In genomic region chr1:74686941-74687340, GRCh38 we compare ENCODE assay signal across 24 cellular contexts. TPM values are rescaled to one million over a fixed set of nuclear protein-coding genes. Genes with fewer than 3 reads are reported as not detected.
"Had no signal": no experiment of that assay in that cellular context is flagged by ENCODE, and none has a peak within 500 bp of the region (broad histone marks: within the 10 kb centered on the region; RNA-seq: fewer than 3 reads in every experiment).

No MANE protein-coding gene starts in this region.

- H3K36me3 Mint-ChIP-seq: activated naive CD4-positive, alpha-beta T cell treated with anti-CD3 and anti-CD28 coated beads, Interleukin-2, amount 10 ng/mL, durations not matched to agents 7 days and 5 days; naive thymus-derived CD4-positive, alpha-beta T cell; stimulated activated naive B cell treated with anti-CD40 and anti-IgM and Interleukin-4, amounts not matched to agents 10 μg/mL and 1 μg/mL and 100 μg/mL, for 72 hours had no signal

- H3K4me1 Mint-ChIP-seq: activated naive CD4-positive, alpha-beta T cell treated with anti-CD3 and anti-CD28 coated beads, Interleukin-2, amount 10 ng/mL, durations not matched to agents 7 days and 5 days; stimulated activated naive B cell treated with anti-CD40 and anti-IgM and Interleukin-4, amounts not matched to agents 10 μg/mL and 1 μg/mL and 100 μg/mL, for 72 hours had no signal

- H3K4me1 ChIP-seq: left lung, sigmoid colon, uterus had no signal

- H3K4me3 Mint-ChIP-seq: activated CD4-positive, alpha-beta memory T cell treated with anti-CD3 and anti-CD28 coated beads, Interleukin-2, amount 10 ng/mL, durations not matched to agents 7 days and 5 days; activated naive CD4-positive, alpha-beta T cell treated with anti-CD3 and anti-CD28 coated beads, Interleukin-2, amount 10 ng/mL, durations not matched to agents 7 days and 5 days; activated T-cell treated with anti-CD3 and anti-CD28 coated beads, Interleukin-2, amount 50 U/mL, for 72 hours; effector memory CD8-positive, alpha-beta T cell; naive thymus-derived CD4-positive, alpha-beta T cell; stimulated activated naive B cell treated with anti-CD40 and anti-IgM and Interleukin-4, amounts not matched to agents 10 μg/mL and 1 μg/mL and 100 μg/mL, for 72 hours had no signal

- H3K9me3 Mint-ChIP-seq: activated CD4-positive, alpha-beta memory T cell treated with anti-CD3 and anti-CD28 coated beads, Interleukin-2, amount 10 ng/mL, durations not matched to agents 7 days and 5 days; activated naive CD4-positive, alpha-beta T cell treated with anti-CD3 and anti-CD28 coated beads, Interleukin-2, amount 10 ng/mL, durations not matched to agents 7 days and 5 days; activated T-cell treated with anti-CD3 and anti-CD28 coated beads, Interleukin-2, amount 50 U/mL, for 72 hours; effector memory CD8-positive, alpha-beta T cell; naive thymus-derived CD4-positive, alpha-beta T cell; stimulated activated naive B cell treated with anti-CD40 and anti-IgM and Interleukin-4, amounts not matched to agents 10 μg/mL and 1 μg/mL and 100 μg/mL, for 72 hours had no signal

- H3K27ac ChIP-seq: esophagus muscularis mucosa, left lung, sigmoid colon, transverse colon, uterus had no signal

- H3K27me3 ChIP-seq: esophagus muscularis mucosa, left lung, sigmoid colon, transverse colon, uterus had no signal

- H3K36me3 ChIP-seq: esophagus muscularis mucosa, left lung, sigmoid colon, transverse colon, uterus had no signal

- H3K4me3 ChIP-seq: esophagus muscularis mucosa, left lung, lung, sigmoid colon, smooth muscle cell, transverse colon, uterus had no signal

- DNase-seq: activated CD4-positive, alpha-beta memory T cell treated with anti-CD3 and anti-CD28 coated beads, Interleukin-2, amount 10 ng/mL, durations not matched to agents 7 days and 5 days; activated CD4-positive, alpha-beta T cell treated with anti-CD3 and anti-CD28 coated beads for 48 hours; activated CD4-positive, CD25-positive, alpha-beta regulatory T cell; activated effector memory CD4-positive, alpha-beta T cell treated with Interleukin-2 at 50 U/mL for 16 hours; activated naive CD4-positive, alpha-beta T cell treated with anti-CD3 and anti-CD28 coated beads, Interleukin-2, amount 10 ng/mL, durations not matched to agents 7 days and 5 days; activated T-cell treated with anti-CD3 and anti-CD28 coated beads, Interleukin-2, amount 50 U/mL, for 72 hours; amygdala; caudate nucleus; dermis blood vessel endothelial cell; effector memory CD8-positive, alpha-beta T cell; hippocampal formation; kidney glomerular epithelial cell; left lung; naive thymus-derived CD4-positive, alpha-beta T cell; sigmoid colon; stimulated activated CD4-positive, alpha-beta T cell treated with anti-CD3 and anti-CD28 coated beads, Interleukin-15, amount 100 ng/mL, for 24 hours; stimulated activated CD8-positive, alpha-beta memory T cell treated with anti-CD3 and anti-CD28 coated beads, Interleukin-4, amount 100 ng/mL, for 48 hours; stimulated activated naive B cell treated with anti-CD40 and anti-IgM and Interleukin-4, amounts not matched to agents 10 μg/mL and 1 μg/mL and 100 μg/mL, for 72 hours; transverse colon; uterus had no signal

- H3K4me2 ChIP-seq: smooth muscle cell had no signal

- H3K27me3 Mint-ChIP-seq: stimulated activated naive B cell treated with anti-CD40 and anti-IgM and Interleukin-4, amounts not matched to agents 10 μg/mL and 1 μg/mL and 100 μg/mL, for 72 hours had no signal

- ATAC-seq: activated T-cell treated with anti-CD3 and anti-CD28 coated beads, Interleukin-2, amount 50 U/mL, for 72 hours; effector memory CD8-positive, alpha-beta T cell; left lung; naive thymus-derived CD4-positive, alpha-beta T cell; stimulated activated naive B cell treated with anti-CD40 and anti-IgM and Interleukin-4, amounts not matched to agents 10 μg/mL and 1 μg/mL and 100 μg/mL, for 72 hours had no signal

- H3K27ac Mint-ChIP-seq: activated CD4-positive, alpha-beta memory T cell treated with anti-CD3 and anti-CD28 coated beads, Interleukin-2, amount 10 ng/mL, durations not matched to agents 7 days and 5 days; activated naive CD4-positive, alpha-beta T cell treated with anti-CD3 and anti-CD28 coated beads, Interleukin-2, amount 10 ng/mL, durations not matched to agents 7 days and 5 days; activated T-cell treated with anti-CD3 and anti-CD28 coated beads, Interleukin-2, amount 50 U/mL, for 72 hours; effector memory CD8-positive, alpha-beta T cell; naive thymus-derived CD4-positive, alpha-beta T cell; stimulated activated naive B cell treated with anti-CD40 and anti-IgM and Interleukin-4, amounts not matched to agents 10 μg/mL and 1 μg/mL and 100 μg/mL, for 72 hours had no signal

RNA-seq across cellular contexts. Expression of gene ERICH3, which starts 13.3 kb away (rescaled TPM):
- polyA plus RNA-seq: endothelial cell of umbilical vein; naive thymus-derived CD4-positive, alpha-beta T cell; smooth muscle cell had no signal

RNA-seq across cellular contexts. Expression of gene CRYZ, which starts 45.9 kb away (rescaled TPM):
- polyA plus RNA-seq: smooth muscle cell had no signal

RNA-seq across cellular contexts. Expression of gene TYW3, which starts 46.0 kb away (rescaled TPM):
- polyA plus RNA-seq: smooth muscle cell had no signal
